In genomic region chr2:233745073-233745755, GRCh38 we compare ENCODE assay signal across 2 cellular contexts.
TF ChIP-seq lines count a peak whose summit lies in the region.

No MANE protein-coding gene starts in this region.

TF ChIP-seq in GM12891, 5 proteins besides CTCF, POLR2A, EP300 and RAD21:
- no peak for TF ChIP-seq POLR2AphosphoS5 (IDR thresholded peaks at IDR 0.05; ENCODE audit: low read depth, low read length)
- no peak for TF ChIP-seq TAF1 (IDR thresholded peaks at IDR 0.05; ENCODE audit: low read depth, low read length)
- no peak for TF ChIP-seq PAX5 (IDR thresholded peaks at IDR 0.05; ENCODE audit: insufficient read depth, low read length, severe bottlenecking)
- TF ChIP-seq SPI1 (IDR thresholded peaks at IDR 0.05; ENCODE audit: low read depth, low read length): no peak
- TF ChIP-seq POU2F2 (IDR thresholded peaks at IDR 0.05; ENCODE audit: low read depth, low read length): no peak

TF ChIP-seq in HepG2, 621 proteins besides CTCF, POLR2A, EP300 and RAD21 (continues in another document):
- TF ChIP-seq HHEX (CRISPR knock-in tag; IDR thresholded peaks at IDR 0.05) (peak; percentile 100), KDM2A (CRISPR knock-in tag; IDR thresholded peaks at IDR 0.05; ENCODE audit: borderline replicate concordance, low read depth) (no peak), MXD4 (CRISPR knock-in tag; IDR thresholded peaks at IDR 0.05) (peak; percentile 77; the same call in 1 of the 2 replicates), GABPA (IDR thresholded peaks at IDR 0.05; ENCODE audit: low read depth, low read length) (no peak), GABPA (CRISPR knock-in tag; IDR thresholded peaks at IDR 0.05; ENCODE audit: low read depth) (peak; percentile 47; the same call in 1 of the 2 replicates), KLF9 (CRISPR knock-in tag; IDR thresholded peaks at IDR 0.05; ENCODE audit: low read depth) (peak; percentile 47; the same call in 1 of the 2 replicates), ZNF883 (CRISPR knock-in tag; IDR thresholded peaks at IDR 0.05; ENCODE audit: not compliant biosample characterization) (no peak), ZNF503 (CRISPR knock-in tag; IDR thresholded peaks at IDR 0.05) (peak; percentile 100), KDM6A (CRISPR knock-in tag; IDR thresholded peaks at IDR 0.05; ENCODE audit: low read depth) (peak; percentile 93), TAF15 (IDR thresholded peaks at IDR 0.05; ENCODE audit: low read depth, low read length, poor library complexity, severe bottlenecking) (no peak), REPIN1 (CRISPR knock-in tag; IDR thresholded peaks at IDR 0.05; ENCODE audit: borderline replicate concordance, low read depth) (peak; percentile 86), TBX3 (IDR thresholded peaks at IDR 0.05; ENCODE audit: borderline replicate concordance) (peak; percentile 99), HDAC2 (CRISPR knock-in tag; IDR thresholded peaks at IDR 0.05) (peak; percentile 98), SAFB2 (CRISPR knock-in tag; IDR thresholded peaks at IDR 0.05; ENCODE audit: borderline replicate concordance, low read depth) (no peak), MNT (IDR thresholded peaks at IDR 0.05) (no peak), ZNF841 (CRISPR knock-in tag; IDR thresholded peaks at IDR 0.05; ENCODE audit: borderline replicate concordance) (no peak), ZNF572 (CRISPR knock-in tag; IDR thresholded peaks at IDR 0.05) (no peak), ATF4 (CRISPR knock-in tag; IDR thresholded peaks at IDR 0.05) (peak in 1 of 2 experiments; percentile 87; a peak in 2 of 4 replicates), LRRFIP1 (CRISPR knock-in tag; conservative IDR thresholded peaks at IDR 0.05) (no peak), CBX1 (IDR thresholded peaks at IDR 0.05; ENCODE audit: low read depth) (no peak), HMGXB4 (CRISPR knock-in tag; IDR thresholded peaks at IDR 0.05; ENCODE audit: borderline replicate concordance in 1 of 2, low read depth in 1 of 2) (peak in 1 of 2 experiments; percentile 71; a peak in 1 of 4 replicates), TP53 (CRISPR knock-in tag; conservative IDR thresholded peaks at IDR 0.05) (no peak), CERS6 (CRISPR knock-in tag; IDR thresholded peaks at IDR 0.05) (no peak), NFE2 (CRISPR knock-in tag; IDR thresholded peaks at IDR 0.05) (0 out of 2 replicates have a peak, but pooled peaks have one; percentile 21), GTF2F1 (IDR thresholded peaks at IDR 0.05; ENCODE audit: low read length) (no peak), GPN1 (CRISPR knock-in tag; IDR thresholded peaks at IDR 0.05; ENCODE audit: borderline replicate concordance) (no peak), ZFP90 (CRISPR knock-in tag; IDR thresholded peaks at IDR 0.05; ENCODE audit: borderline replicate concordance) (0 out of 2 replicates have a peak, but pooled peaks have one; percentile 27), MAFG (CRISPR knock-in tag; IDR thresholded peaks at IDR 0.05) (no peak), FUBP1 (CRISPR knock-in tag; IDR thresholded peaks at IDR 0.05; ENCODE audit: borderline replicate concordance) (no peak), ZNF556 (CRISPR knock-in tag; IDR thresholded peaks at IDR 0.05; ENCODE audit: borderline replicate concordance) (peak; percentile 75; the same call in 1 of the 2 replicates), ZBTB21 (CRISPR knock-in tag; IDR thresholded peaks at IDR 0.05) (peak; percentile 82)
- TF ChIP-seq, protein P1, sequence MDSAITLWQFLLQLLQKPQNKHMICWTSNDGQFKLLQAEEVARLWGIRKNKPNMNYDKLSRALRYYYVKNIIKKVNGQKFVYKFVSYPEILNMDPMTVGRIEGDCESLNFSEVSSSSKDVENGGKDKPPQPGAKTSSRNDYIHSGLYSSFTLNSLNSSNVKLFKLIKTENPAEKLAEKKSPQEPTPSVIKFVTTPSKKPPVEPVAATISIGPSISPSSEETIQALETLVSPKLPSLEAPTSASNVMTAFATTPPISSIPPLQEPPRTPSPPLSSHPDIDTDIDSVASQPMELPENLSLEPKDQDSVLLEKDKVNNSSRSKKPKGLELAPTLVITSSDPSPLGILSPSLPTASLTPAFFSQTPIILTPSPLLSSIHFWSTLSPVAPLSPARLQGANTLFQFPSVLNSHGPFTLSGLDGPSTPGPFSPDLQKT (CRISPR knock-in tag; IDR thresholded peaks at IDR 0.05; ENCODE audit: borderline replicate concordance): no peak
- TF ChIP-seq, protein P2, sequence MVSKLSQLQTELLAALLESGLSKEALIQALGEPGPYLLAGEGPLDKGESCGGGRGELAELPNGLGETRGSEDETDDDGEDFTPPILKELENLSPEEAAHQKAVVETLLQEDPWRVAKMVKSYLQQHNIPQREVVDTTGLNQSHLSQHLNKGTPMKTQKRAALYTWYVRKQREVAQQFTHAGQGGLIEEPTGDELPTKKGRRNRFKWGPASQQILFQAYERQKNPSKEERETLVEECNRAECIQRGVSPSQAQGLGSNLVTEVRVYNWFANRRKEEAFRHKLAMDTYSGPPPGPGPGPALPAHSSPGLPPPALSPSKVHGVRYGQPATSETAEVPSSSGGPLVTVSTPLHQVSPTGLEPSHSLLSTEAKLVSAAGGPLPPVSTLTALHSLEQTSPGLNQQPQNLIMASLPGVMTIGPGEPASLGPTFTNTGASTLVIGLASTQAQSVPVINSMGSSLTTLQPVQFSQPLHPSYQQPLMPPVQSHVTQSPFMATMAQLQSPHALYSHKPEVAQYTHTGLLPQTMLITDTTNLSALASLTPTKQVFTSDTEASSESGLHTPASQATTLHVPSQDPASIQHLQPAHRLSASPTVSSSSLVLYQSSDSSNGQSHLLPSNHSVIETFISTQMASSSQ (IDR thresholded peaks at IDR 0.05; ENCODE audit: low read depth): peak; percentile 99
- TF ChIP-seq, protein P2 (CRISPR knock-in tag; IDR thresholded peaks at IDR 0.05; ENCODE audit: borderline replicate concordance): peak; percentile 99
- TF ChIP-seq, protein P3, sequence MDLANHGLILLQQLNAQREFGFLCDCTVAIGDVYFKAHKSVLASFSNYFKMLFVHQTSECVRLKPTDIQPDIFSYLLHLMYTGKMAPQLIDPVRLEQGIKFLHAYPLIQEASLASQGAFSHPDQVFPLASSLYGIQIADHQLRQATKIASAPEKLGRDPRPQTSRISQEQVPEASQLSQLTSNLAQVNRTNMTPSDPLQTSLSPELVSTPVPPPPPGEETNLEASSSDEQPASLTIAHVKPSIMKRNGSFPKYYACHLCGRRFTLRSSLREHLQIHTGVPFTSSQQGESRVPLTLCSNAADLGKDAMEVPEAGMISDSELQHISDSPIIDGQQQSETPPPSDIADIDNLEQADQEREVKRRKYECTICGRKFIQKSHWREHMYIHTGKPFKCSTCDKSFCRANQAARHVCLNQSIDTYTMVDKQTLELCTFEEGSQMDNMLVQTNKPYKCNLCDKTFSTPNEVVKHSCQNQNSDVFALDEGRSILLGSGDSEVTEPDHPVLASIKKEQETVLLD (CRISPR knock-in tag; IDR thresholded peaks at IDR 0.05; ENCODE audit: low read depth): 0 out of 2 replicates have a peak, but pooled peaks have one; percentile 35
- TF ChIP-seq, protein P4, sequence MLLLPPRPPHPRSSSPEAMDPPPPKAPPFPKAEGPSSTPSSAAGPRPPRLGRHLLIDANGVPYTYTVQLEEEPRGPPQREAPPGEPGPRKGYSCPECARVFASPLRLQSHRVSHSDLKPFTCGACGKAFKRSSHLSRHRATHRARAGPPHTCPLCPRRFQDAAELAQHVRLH (CRISPR knock-in tag; IDR thresholded peaks at IDR 0.05; ENCODE audit: borderline replicate concordance, low read depth): peak; percentile 57; the same call in 1 of the 2 replicates
